In genomic region chr4:117965608-117966007, GRCh38 we compare ENCODE assay signal across 1 cellular context.
TF ChIP-seq lines count a peak whose summit lies in the region.

No MANE protein-coding gene starts in this region.

TF ChIP-seq in neural cell, 6 proteins besides CTCF, POLR2A, EP300 and RAD21 (continued from another document):
- TF ChIP-seq, protein P1, sequence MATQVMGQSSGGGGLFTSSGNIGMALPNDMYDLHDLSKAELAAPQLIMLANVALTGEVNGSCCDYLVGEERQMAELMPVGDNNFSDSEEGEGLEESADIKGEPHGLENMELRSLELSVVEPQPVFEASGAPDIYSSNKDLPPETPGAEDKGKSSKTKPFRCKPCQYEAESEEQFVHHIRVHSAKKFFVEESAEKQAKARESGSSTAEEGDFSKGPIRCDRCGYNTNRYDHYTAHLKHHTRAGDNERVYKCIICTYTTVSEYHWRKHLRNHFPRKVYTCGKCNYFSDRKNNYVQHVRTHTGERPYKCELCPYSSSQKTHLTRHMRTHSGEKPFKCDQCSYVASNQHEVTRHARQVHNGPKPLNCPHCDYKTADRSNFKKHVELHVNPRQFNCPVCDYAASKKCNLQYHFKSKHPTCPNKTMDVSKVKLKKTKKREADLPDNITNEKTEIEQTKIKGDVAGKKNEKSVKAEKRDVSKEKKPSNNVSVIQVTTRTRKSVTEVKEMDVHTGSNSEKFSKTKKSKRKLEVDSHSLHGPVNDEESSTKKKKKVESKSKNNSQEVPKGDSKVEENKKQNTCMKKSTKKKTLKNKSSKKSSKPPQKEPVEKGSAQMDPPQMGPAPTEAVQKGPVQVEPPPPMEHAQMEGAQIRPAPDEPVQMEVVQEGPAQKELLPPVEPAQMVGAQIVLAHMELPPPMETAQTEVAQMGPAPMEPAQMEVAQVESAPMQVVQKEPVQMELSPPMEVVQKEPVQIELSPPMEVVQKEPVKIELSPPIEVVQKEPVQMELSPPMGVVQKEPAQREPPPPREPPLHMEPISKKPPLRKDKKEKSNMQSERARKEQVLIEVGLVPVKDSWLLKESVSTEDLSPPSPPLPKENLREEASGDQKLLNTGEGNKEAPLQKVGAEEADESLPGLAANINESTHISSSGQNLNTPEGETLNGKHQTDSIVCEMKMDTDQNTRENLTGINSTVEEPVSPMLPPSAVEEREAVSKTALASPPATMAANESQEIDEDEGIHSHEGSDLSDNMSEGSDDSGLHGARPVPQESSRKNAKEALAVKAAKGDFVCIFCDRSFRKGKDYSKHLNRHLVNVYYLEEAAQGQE (IDR thresholded peaks at IDR 0.05; ENCODE audit: borderline replicate concordance), result peak; percentile 88
- TF ChIP-seq MXI1 (conservative IDR thresholded peaks at IDR 0.05; ENCODE audit: poor library complexity, severe bottlenecking) (peak; percentile 51), POLR2AphosphoS5 (IDR thresholded peaks at IDR 0.05) (peak; percentile 95)
